11 cellular contexts compared by ENCODE assay signal in the genomic region with DNA sequence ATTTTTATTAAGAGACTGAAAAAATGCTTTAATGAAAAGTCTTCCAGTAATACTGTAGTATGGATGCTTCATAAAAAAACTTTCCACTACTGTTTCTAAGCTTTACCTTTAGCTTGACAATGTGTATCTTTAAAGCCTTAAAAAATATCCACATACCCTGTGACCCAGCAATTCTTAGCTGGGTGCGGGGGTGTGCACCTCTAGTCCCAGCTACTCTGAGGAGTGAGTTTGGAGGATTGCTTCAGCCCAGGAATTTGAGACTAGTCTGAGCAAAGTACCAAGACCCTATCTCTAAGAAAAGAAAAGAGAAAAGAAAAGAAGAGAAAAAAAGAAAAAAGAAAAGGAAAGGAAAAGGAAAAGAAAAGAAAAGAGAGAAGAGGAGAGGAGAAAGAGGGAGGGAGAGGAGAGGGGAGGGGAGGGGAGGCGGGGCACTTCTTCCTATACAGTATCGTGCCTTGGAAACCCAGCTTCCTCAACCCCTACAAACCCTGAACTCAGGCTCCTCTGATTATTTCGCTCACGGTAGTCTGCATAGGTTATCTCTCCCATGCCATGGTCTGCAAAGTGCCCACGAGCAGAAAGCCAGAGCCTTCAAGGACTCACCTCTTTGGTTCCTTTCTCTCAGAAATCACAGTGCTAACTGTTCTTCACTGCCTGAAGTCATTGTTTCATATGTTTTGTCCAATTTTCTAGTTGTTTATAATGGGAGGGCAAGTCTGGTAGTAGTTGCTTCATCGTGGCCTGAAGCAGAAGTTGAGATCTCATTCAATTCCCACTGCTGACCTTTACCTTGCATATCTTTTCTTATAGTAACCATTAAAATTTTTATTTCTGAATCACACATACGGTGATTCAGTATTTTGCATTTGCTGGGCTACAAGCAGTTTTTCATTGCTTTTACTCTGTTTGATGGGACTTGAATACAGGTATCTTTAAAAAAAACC.
DNase-seq lines count a peak whose midpoint lies in the region; ATAC-seq and TF ChIP-seq lines count a peak whose summit lies in the region.
"Had no signal": no experiment of that assay in that cellular context is flagged by ENCODE, and none has a peak within 500 bp of the region (broad histone marks: within the 10 kb centered on the region; RNA-seq: fewer than 3 reads in every experiment).

No MANE protein-coding gene starts in this region.

- WGBS in IMR-90 (ENCODE audit: extremely low coverage in 2 of 2, insufficient read length in 1 of 2), 2 experiments = 90% methylated on average over 2 of the region's 8 CpGs; no CpG with 5 or more reads in 1 of the 2 experiments
- WGBS in mesenchymal stem cell = 69% methylated on average over 6 of the region's 8 CpGs

- peaks cover 0 to 6% of the 10 kb centered on the region in 2 experiments; a peak in 2 of 4 replicates for H3K79me1 ChIP-seq in IMR-90 (ENCODE audit: low read depth in 1 of 2, low read length in 2 of 2)
- peaks cover 22% of the 10 kb centered on the region for H3K79me1 ChIP-seq in mesenchymal stem cell (replicated peaks; ENCODE audit: low read length, poor library complexity, severe bottlenecking)

- no peak overlapping the region for H2AK9ac ChIP-seq in IMR-90 (replicated peaks; ENCODE audit: low read depth, low read length, poor library complexity)

- intact Hi-C loops in IMR-90 (cut with micrococcal nuclease) = no loop called here

- no peak overlapping the region for H4K91ac ChIP-seq in IMR-90 (ENCODE audit: insufficient read depth, low read depth, low read length)
- no peak overlapping the region for H4K91ac ChIP-seq in mesenchymal stem cell (ENCODE audit: low read length)

- H2BK15ac ChIP-seq in IMR-90 (ENCODE audit: low read depth, low read length) = no peak overlapping the region
- no peak overlapping the region for H2BK15ac ChIP-seq in mesenchymal stem cell (ENCODE audit: low read depth, poor library complexity, severe bottlenecking)

- H3K4me3 ChIP-seq in CD4-positive, CD25-positive, alpha-beta regulatory T cell (ENCODE audit: low read depth, low read length) = peak overlapping the region; percentile 19
- H3K4me3 ChIP-seq in IMR-90 (ENCODE audit: insufficient read depth, low read depth, low read length) = no peak overlapping the region
- H3K4me3 ChIP-seq in mesenchymal stem cell (ENCODE audit: insufficient read depth in 1 of 2, low read depth in 1 of 2, low read length in 2 of 2) = no peak overlapping the region

- no peak for TF ChIP-seq CTCF in IMR-90 (conservative IDR thresholded peaks at IDR 0.05; ENCODE audit: low read depth, low read length)

- H3K36me3 ChIP-seq in CD4-positive, CD25-positive, alpha-beta regulatory T cell (ENCODE audit: control insufficient read depth, insufficient read depth, low read length) = no peaks in the 10 kb centered on the region
- H3K36me3 ChIP-seq in IMR-90 (ENCODE audit: control insufficient read depth, insufficient read depth, low read length) = no peaks in the 10 kb centered on the region
- no peaks in the 10 kb centered on the region for H3K36me3 ChIP-seq in mesenchymal stem cell (ENCODE audit: control insufficient read depth in 1 of 2, insufficient read depth in 2 of 2, low read depth in 1 of 2, low read length in 2 of 2)

- peak overlapping the region; percentile 74 for H3K4me2 ChIP-seq in IMR-90 (ENCODE audit: low read depth, low read length)
- H3K4me2 ChIP-seq in mesenchymal stem cell (ENCODE audit: low read length, poor library complexity, severe bottlenecking) = no peak overlapping the region

- no peak overlapping the region for H3K9ac ChIP-seq in IMR-90 (ENCODE audit: low read depth, low read length)
- peak overlapping the region; percentile 34 for H3K9ac ChIP-seq in mesenchymal stem cell (ENCODE audit: low read length)

- POLR2A ChIA-PET in IMR-90 (lab: Charles Lee; ENCODE audit: unreplicated experiment) = no interaction called here

- H3K9me3 Mint-ChIP-seq in CD4-positive, CD25-positive, alpha-beta regulatory T cell = no peaks in the 10 kb centered on the region
- no peaks in the 10 kb centered on the region for H3K9me3 Mint-ChIP-seq in activated naive CD8-positive, alpha-beta T cell treated with anti-CD3 and anti-CD28 coated beads for 36 hours
- no peaks in the 10 kb centered on the region for H3K9me3 Mint-ChIP-seq in T-helper 2 cell treated with Interferon-gamma antibody and Interleukin-4, amounts not matched to agents 5 μg/mL and 100 μg/mL, for 36 hours

- TF ChIP-seq POLR2A in IMR-90 (IDR thresholded peaks at IDR 0.05; ENCODE audit: low read depth, low read length) = no peak

- CTCF ChIA-PET in IMR-90 (lab: Yijun Ruan, JAX) = no interaction called here

- H4K20me1 ChIP-seq in IMR-90 (ENCODE audit: insufficient read depth, low read length) = no peaks in the 10 kb centered on the region

- H3K27me3 ChIP-seq in CD4-positive, CD25-positive, alpha-beta regulatory T cell (ENCODE audit: control insufficient read depth, insufficient read depth, low read length) = no peaks in the 10 kb centered on the region
- H3K27me3 ChIP-seq in IMR-90 (ENCODE audit: control insufficient read depth, insufficient read depth, low read length) (no peaks in the 10 kb centered on the region), mesenchymal stem cell (ENCODE audit: control insufficient read depth in 1 of 2, insufficient read depth in 1 of 2, low read length in 2 of 2) (no peaks in the 10 kb centered on the region)

- peak overlapping the region; percentile 39; the same call in 1 of the 2 replicates for H3K4ac ChIP-seq in IMR-90 (ENCODE audit: low read depth, low read length)
- H3K4ac ChIP-seq in mesenchymal stem cell (ENCODE audit: low read depth in 1 of 2, low read length in 2 of 2) = no peak overlapping the region

- peaks cover 14% of the 10 kb centered on the region for H3K4me1 ChIP-seq in CD4-positive, CD25-positive, alpha-beta regulatory T cell (ENCODE audit: control insufficient read depth, insufficient read depth, low read length, poor library complexity, severe bottlenecking)
- H3K4me1 ChIP-seq in IMR-90 (ENCODE audit: control insufficient read depth, insufficient read depth, low read length) (peaks cover 2% of the 10 kb centered on the region), mesenchymal stem cell (ENCODE audit: control insufficient read depth, insufficient read depth, low read depth, low read length) (no peaks in the 10 kb centered on the region)

- H2BK5ac ChIP-seq in IMR-90 (ENCODE audit: low read depth, low read length, poor library complexity, severe bottlenecking) (no peak overlapping the region), mesenchymal stem cell (ENCODE audit: low read depth, low read length, poor library complexity, severe bottlenecking) (no peak overlapping the region)

- TF ChIP-seq RAD21 in IMR-90 (IDR thresholded peaks at IDR 0.05; ENCODE audit: low read length) = no peak

- H3K18ac ChIP-seq in IMR-90 (ENCODE audit: low read depth, low read length) (no peak overlapping the region), mesenchymal stem cell (ENCODE audit: low read depth in 1 of 2, low read length in 2 of 2) (no peak overlapping the region)

- no peak for ATAC-seq in CD4-positive, CD25-positive, alpha-beta regulatory T cell (ENCODE audit: low read depth in 2 of 2)
- peak; percentile 44 for ATAC-seq in IMR-90 (ENCODE audit: low read depth)

- H3K9me1 ChIP-seq in IMR-90 (ENCODE audit: insufficient read depth, low read length) = no peaks in the 10 kb centered on the region; the same call in 1 of the 2 replicates

- H3K23ac ChIP-seq in IMR-90 (ENCODE audit: low read depth, low read length) (no peak overlapping the region), mesenchymal stem cell (ENCODE audit: low read length in 2 of 2) (no peak overlapping the region)

- H3K14ac ChIP-seq in IMR-90 (replicated peaks; ENCODE audit: low read depth, low read length) (0 out of 2 replicates have a peak overlapping the region, but pooled peaks have one; percentile 49), mesenchymal stem cell (ENCODE audit: low read length in 2 of 2) (no peak overlapping the region)

- dilution Hi-C loops in IMR-90 (cut with HindIII; ENCODE audit: low sequenced_read_pairs, unreplicated experiment) = no loop called here

- H3K27ac Mint-ChIP-seq in CD4-positive, CD25-positive, alpha-beta regulatory T cell = peak overlapping the region; percentile 20 to 61 (median 39)
- peak overlapping the region; percentile 69 for H3K27ac Mint-ChIP-seq in activated naive CD8-positive, alpha-beta T cell treated with anti-CD3 and anti-CD28 coated beads for 36 hours
- no peak overlapping the region for H3K27ac Mint-ChIP-seq in T-helper 2 cell treated with Interferon-gamma antibody and Interleukin-4, amounts not matched to agents 5 μg/mL and 100 μg/mL, for 36 hours

- peak overlapping the region; percentile 74 for H2AFZ ChIP-seq in IMR-90 (replicated peaks; ENCODE audit: low read length, poor library complexity)
- H2AFZ ChIP-seq in mesenchymal stem cell (ENCODE audit: low read depth, low read length) = no peak overlapping the region

- no TSS peak for BruUV-seq in IMR-90 (replicated peaks; lab: Mats Ljungman, UMichigan)

- H2BK12ac ChIP-seq in mesenchymal stem cell (ENCODE audit: low read length in 2 of 2) = no peak overlapping the region

- no peak overlapping the region for H3K27ac ChIP-seq in CD4-positive, CD25-positive, alpha-beta regulatory T cell (ENCODE audit: insufficient read depth, low read length, poor library complexity, severe bottlenecking)
- peak overlapping the region; percentile 51 for H3K27ac ChIP-seq in IMR-90 (ENCODE audit: insufficient read depth, low read length)
- H3K27ac ChIP-seq in mesenchymal stem cell (ENCODE audit: low read length, poor library complexity, severe bottlenecking) = no peak overlapping the region

- H4K8ac ChIP-seq in IMR-90 (ENCODE audit: low read depth in 2 of 2, low read length in 2 of 2) = no peak overlapping the region
- H4K8ac ChIP-seq in mesenchymal stem cell (ENCODE audit: low read length) = no peak overlapping the region

- peak overlapping the region in 3 of 4 donors; percentile 38 to 53 (median 38) for H3K4me3 Mint-ChIP-seq in CD4-positive, CD25-positive, alpha-beta regulatory T cell
- peak overlapping the region; percentile 75 for H3K4me3 Mint-ChIP-seq in activated naive CD8-positive, alpha-beta T cell treated with anti-CD3 and anti-CD28 coated beads for 36 hours
- no peak overlapping the region for H3K4me3 Mint-ChIP-seq in T-helper 2 cell treated with Interferon-gamma antibody and Interleukin-4, amounts not matched to agents 5 μg/mL and 100 μg/mL, for 36 hours

- no peak for DNase-seq in CD4-positive, CD25-positive, alpha-beta regulatory T cell
- DNase-seq in IMR-90 (peak; percentile 43), mesenchymal stem cell (peak; percentile 3), activated gamma-delta T cell treated with Interleukin-2 at 50 U/mL for 16 hours (no peak), NCI-H524 treated with DMSO at 0.1 percent for 48 hours (lab: John Stamatoyannopoulos, UW) (no peak), middle frontal gyrus (ENCODE audit: extremely low spot score, low spot score) (no peak)
- no peak for DNase-seq in activated naive CD8-positive, alpha-beta T cell treated with anti-CD3 and anti-CD28 coated beads for 36 hours
- no peak for DNase-seq in T-helper 2 cell treated with Interferon-gamma antibody and Interleukin-4, amounts not matched to agents 5 μg/mL and 100 μg/mL, for 36 hours (ENCODE audit: low spot score)
- DNase-seq: DMS79, hypothalamus, NCI-H446 had no signal

- no peaks in the 10 kb centered on the region for H3K36me3 Mint-ChIP-seq in CD4-positive, CD25-positive, alpha-beta regulatory T cell
- H3K36me3 Mint-ChIP-seq in activated naive CD8-positive, alpha-beta T cell treated with anti-CD3 and anti-CD28 coated beads for 36 hours = peaks cover 2% of the 10 kb centered on the region
- H3K36me3 Mint-ChIP-seq in T-helper 2 cell treated with Interferon-gamma antibody and Interleukin-4, amounts not matched to agents 5 μg/mL and 100 μg/mL, for 36 hours (ENCODE audit: low read depth) = peaks cover 2% of the 10 kb centered on the region

- H3K4me1 Mint-ChIP-seq in CD4-positive, CD25-positive, alpha-beta regulatory T cell = peaks cover 29 to 57% (median 37%) of the 10 kb centered on the region in 4 donors
- H3K4me1 Mint-ChIP-seq in activated naive CD8-positive, alpha-beta T cell treated with anti-CD3 and anti-CD28 coated beads for 36 hours = peaks cover 47% of the 10 kb centered on the region
- H3K4me1 Mint-ChIP-seq in T-helper 2 cell treated with Interferon-gamma antibody and Interleukin-4, amounts not matched to agents 5 μg/mL and 100 μg/mL, for 36 hours (ENCODE audit: low read depth) = peaks cover 23% of the 10 kb centered on the region

- H2BK120ac ChIP-seq in IMR-90 (ENCODE audit: low read depth, low read length) = no peak overlapping the region
- H2BK120ac ChIP-seq in mesenchymal stem cell (ENCODE audit: low read depth, low read length) = no peak overlapping the region

- H3K56ac ChIP-seq in IMR-90 (ENCODE audit: extremely low read depth, insufficient read depth, low read length) = no peak overlapping the region

- H2AK5ac ChIP-seq in IMR-90 (ENCODE audit: low read depth, low read length) = no peak overlapping the region
- H2AK5ac ChIP-seq in mesenchymal stem cell (ENCODE audit: low read length, severe bottlenecking) = no peak overlapping the region

- no peaks in the 10 kb centered on the region for H3K9me3 ChIP-seq in CD4-positive, CD25-positive, alpha-beta regulatory T cell (ENCODE audit: control insufficient read depth in 2 of 2, low read length in 2 of 2)
- H3K9me3 ChIP-seq in IMR-90 (ENCODE audit: control insufficient read depth, insufficient read depth, low read length) = no peaks in the 10 kb centered on the region
- H3K9me3 ChIP-seq in mesenchymal stem cell (ENCODE audit: control insufficient read depth, low read length) = no peaks in the 10 kb centered on the region

- H4K5ac ChIP-seq in IMR-90 (ENCODE audit: low read depth, low read length) = no peak overlapping the region

- in situ Hi-C loops in IMR-90 (cut with MboI; ENCODE audit: low sequenced_read_pairs) = no loop called here

- no peak overlapping the region for H2BK20ac ChIP-seq in IMR-90 (ENCODE audit: low read depth, low read length)

- no peaks in the 10 kb centered on the region for H3K27me3 Mint-ChIP-seq in CD4-positive, CD25-positive, alpha-beta regulatory T cell
- H3K27me3 Mint-ChIP-seq in activated naive CD8-positive, alpha-beta T cell treated with anti-CD3 and anti-CD28 coated beads for 36 hours = no peaks in the 10 kb centered on the region
- no peaks in the 10 kb centered on the region for H3K27me3 Mint-ChIP-seq in T-helper 2 cell treated with Interferon-gamma antibody and Interleukin-4, amounts not matched to agents 5 μg/mL and 100 μg/mL, for 36 hours (ENCODE audit: low read depth)

Comparison
In these comparisons a context has a peak if more than half of its experiments do, and no peak if none do; other contexts are left out.
1. DNase-seq: peak in IMR-90 (single experiment) and mesenchymal stem cell (single experiment); none in CD4-positive, CD25-positive, alpha-beta regulatory T cell (0 of 3), activated naive CD8-positive, alpha-beta T cell treated with anti-CD3 and anti-CD28 coated beads for 36 hours (single experiment), activated gamma-delta T cell treated with Interleukin-2 at 50 U/mL for 16 hours (single experiment), NCI-H524 treated with DMSO at 0.1 percent for 48 hours (single experiment), middle frontal gyrus (single experiment) and T-helper 2 cell treated with Interferon-gamma antibody and Interleukin-4, amounts not matched to agents 5 μg/mL and 100 μg/mL, for 36 hours (single experiment).